In genomic region chr16:75038036-75038959, GRCh38 we compare ENCODE assay signal across 21 cellular contexts. TPM values are rescaled to one million over a fixed set of nuclear protein-coding genes. Genes with fewer than 3 reads are reported as not detected.
DNase-seq lines count a peak whose midpoint lies in the region; ATAC-seq, FAIRE-seq and TF ChIP-seq lines count a peak whose summit lies in the region.
"Had no signal": no experiment of that assay in that cellular context is flagged by ENCODE, and none has a peak within 500 bp of the region (broad histone marks: within the 10 kb centered on the region; RNA-seq: fewer than 3 reads in every experiment).

No MANE protein-coding gene starts in this region.

- H3K27me3 ChIP-seq in K562 (ENCODE audit: control insufficient read depth in 2 of 2, insufficient read depth in 2 of 2, low read length in 2 of 2) (no peaks in the 10 kb centered on the region), osteoblast (ENCODE audit: insufficient read depth, low read length) (no peaks in the 10 kb centered on the region), mesendoderm (ENCODE audit: insufficient read depth, low read length, poor library complexity) (no peaks in the 10 kb centered on the region)
- H3K27me3 ChIP-seq: heart left ventricle, SJCRH30, upper lobe of right lung had no signal

- H4K20me1 ChIP-seq in K562 (replicated peaks; ENCODE audit: control insufficient read depth, insufficient read depth, low read length) (no peaks in the 10 kb centered on the region), osteoblast (ENCODE audit: insufficient read depth, low read length) (peaks cover 7% of the 10 kb centered on the region)

- CTCF ChIA-PET in K562 (lab: Yijun Ruan, JAX; ENCODE audit: low intra/inter-chr PET ratio), result no interaction called here

- H3K56ac ChIP-seq in mesendoderm (ENCODE audit: low read length), result no peak overlapping the region

- no peak overlapping the region for H4K5ac ChIP-seq in mesendoderm (ENCODE audit: low read length)

- in situ Hi-C loops in K562 (cut with MboI), result no loop called here

- peak overlapping the region; percentile 20 for H2AFZ ChIP-seq in K562 (ENCODE audit: low read depth, low read length)
- no peak overlapping the region for H2AFZ ChIP-seq in osteoblast (ENCODE audit: low read length)

- H3K4ac ChIP-seq in mesendoderm (ENCODE audit: low read depth, low read length), result no peak overlapping the region

- H3K4me2 ChIP-seq in K562 (ENCODE audit: insufficient read depth, low read length) (peak overlapping the region; percentile 61), osteoblast (ENCODE audit: insufficient read depth, low read length) (peak overlapping the region; percentile 29), mesendoderm (ENCODE audit: low read length) (no peak overlapping the region)

- ATAC-seq in K562, result peak; percentile 44
- no peak for ATAC-seq in stimulated activated naive CD8-positive, alpha-beta T cell treated with anti-CD3 and anti-CD28 coated beads, Interleukin-15, Interleukin-2, amounts not matched to agents 100 U/mL and 50 U/mL, for 24 hours
- ATAC-seq: heart left ventricle, sciatic nerve, upper lobe of right lung had no signal

- peak overlapping the region; percentile 65 for H3K27ac ChIP-seq in K562 (ENCODE audit: extremely low read depth, low read depth, low read length)
- peak overlapping the region; percentile 48 for H3K27ac ChIP-seq in osteoblast (ENCODE audit: low read depth, low read length)
- H3K27ac ChIP-seq in mesendoderm (ENCODE audit: low read depth, low read length), result no peak overlapping the region
- H3K27ac ChIP-seq: SJCRH30, upper lobe of right lung had no signal

- TF ChIP-seq EP300 in K562 (IDR thresholded peaks at IDR 0.05; ENCODE audit: low read length), result no peak

- intact Hi-C loops in K562 (cut with micrococcal nuclease), result no loop called here

- H3K36me3 ChIP-seq in K562 (ENCODE audit: control insufficient read depth, insufficient read depth, low read length) (peaks cover 4% of the 10 kb centered on the region; the same call in 1 of the 3 replicates), osteoblast (ENCODE audit: insufficient read depth, low read length) (no peaks in the 10 kb centered on the region), mesendoderm (ENCODE audit: control insufficient read depth, insufficient read depth, low read length) (no peaks in the 10 kb centered on the region)
- H3K36me3 ChIP-seq: heart left ventricle, SJCRH30, upper lobe of right lung had no signal

- H3K23ac ChIP-seq in mesendoderm (ENCODE audit: low read length), result no peak overlapping the region

- peaks cover 19% of the 10 kb centered on the region for H3K79me1 ChIP-seq in mesendoderm (ENCODE audit: low read length)

- H3K4me1 ChIP-seq in K562 (replicated peaks in 1 of 2; ENCODE audit: control insufficient read depth in 2 of 2, insufficient read depth in 2 of 2, low read length in 2 of 2) (peaks cover 9 to 39% of the 10 kb centered on the region in 2 experiments; a peak in 4 of 5 replicates), osteoblast (ENCODE audit: insufficient read depth, low read length) (peaks cover 3% of the 10 kb centered on the region), mesendoderm (ENCODE audit: control insufficient read depth, low read depth, low read length) (no peaks in the 10 kb centered on the region)

- H3K79me2 ChIP-seq in K562 (ENCODE audit: control insufficient read depth, insufficient read depth, low read length) (peaks cover 91% of the 10 kb centered on the region), osteoblast (ENCODE audit: insufficient read depth, low read length) (peaks cover 56% of the 10 kb centered on the region), mesendoderm (ENCODE audit: control insufficient read depth, insufficient read depth, low read length) (peaks cover 23% of the 10 kb centered on the region)

- no peak overlapping the region for H4K8ac ChIP-seq in mesendoderm (ENCODE audit: low read depth, low read length)

- FAIRE-seq in K562 (lab: Jason Lieb, UNC), result no peak
- FAIRE-seq: GM12892 had no signal

- H2BK15ac ChIP-seq in mesendoderm (replicated peaks; ENCODE audit: low read depth), result no peak overlapping the region

- H3K18ac ChIP-seq in mesendoderm (ENCODE audit: low read length), result no peak overlapping the region

- POLR2A ChIA-PET in K562 (lab: Yijun Ruan, JAX), result interaction anchor here (0.6 to 2.2 kb wide), 8 partner anchors 11 to 628 kb away, joined by 3 to 8 read pairs (median 4); no protein-coding TSS in a partner anchor

- DNase-seq in NOMO-1 (lab: John Stamatoyannopoulos, UW; ENCODE audit: unreplicated experiment in 2 of 2), result peak; percentile 14 to 38
- no peak for DNase-seq in NOMO-1 treated with dmso at 0.1 percent for 144 hours (lab: John Stamatoyannopoulos, UW; ENCODE audit: unreplicated experiment)
- peak; percentile 91 for DNase-seq in OCI-M1 (lab: John Stamatoyannopoulos, UW)
- DNase-seq in K562 (ENCODE audit: extremely low read depth in 1 of 4, low spot score in 3 of 4), result peak; percentile 22 to 51 (median 34)
- DNase-seq in osteoblast (ENCODE audit: insufficient read length, low spot score, missing footprints), result peak; percentile 53
- DNase-seq in activated CD8-positive, alpha-beta memory T cell treated with anti-CD3 and anti-CD28 coated beads, Interleukin-2, amount 50 U/mL, for 4 hours, result no peak
- DNase-seq in mesendoderm, result no peak
- no peak for DNase-seq in stimulated activated naive CD8-positive, alpha-beta T cell treated with anti-CD3 and anti-CD28 coated beads, Interleukin-15, Interleukin-2, amounts not matched to agents 100 U/mL and 50 U/mL, for 24 hours
- DNase-seq: 8988T; activated effector memory CD4-positive, alpha-beta T cell treated with Interleukin-2 at 50 U/mL for 16 hours; amniotic stem cell; erythroblast; H7; heart left ventricle; islet precursor cell; NCI-H1417 treated with DMSO at 0.1 percent for 48 hours; occipital lobe; SJCRH30; upper lobe of right lung had no signal

- WGBS in K562 (ENCODE audit: insufficient coverage, low coverage, missing lambda C conversion rate), result 15% methylated on average over 3 of the region's 3 CpGs
- WGBS in mesendoderm (ENCODE audit: extremely low coverage, insufficient coverage, low lambda C conversion rate), result no CpG with 5 or more reads among the region's 3 CpGs

- H2BK120ac ChIP-seq in mesendoderm (ENCODE audit: low read depth, low read length), result no peak overlapping the region

- no peaks in the 10 kb centered on the region for H3K9me1 ChIP-seq in K562 (ENCODE audit: control insufficient read depth, insufficient read depth, low read length)

- H3K9ac ChIP-seq in K562 (ENCODE audit: insufficient read depth in 1 of 2, low read depth in 2 of 2, low read length in 2 of 2), result peak overlapping the region; percentile 36 to 69; a peak in 3 of 4 replicates
- H3K9ac ChIP-seq in mesendoderm (ENCODE audit: low read length), result no peak overlapping the region

- no peak for TF ChIP-seq POLR2A in K562 (conservative IDR thresholded peaks at IDR 0.05)

- no peak for TF ChIP-seq CTCF in K562 (IDR thresholded peaks at IDR 0.05 in 2 of 3, conservative IDR thresholded peaks at IDR 0.05 in 1 of 3; ENCODE audit: insufficient read depth in 2 of 3, low read depth in 1 of 3, low read length in 3 of 3)
- TF ChIP-seq CTCF in osteoblast (IDR thresholded peaks at IDR 0.05; ENCODE audit: extremely low read depth, low read depth, low read length), result no peak

- no TSS peak for BruUV-seq in K562 (replicated peaks; lab: Mats Ljungman, UMichigan)

- no peak overlapping the region for H2BK5ac ChIP-seq in mesendoderm (ENCODE audit: low read length)

- H2AK5ac ChIP-seq in mesendoderm (ENCODE audit: low read length), result no peak overlapping the region

- no peak for TF ChIP-seq RAD21 in K562 (CRISPR knock-in tag; conservative IDR thresholded peaks at IDR 0.05 in 1 of 2, IDR thresholded peaks at IDR 0.05 in 1 of 2)

- no peak overlapping the region for H3K4me3 ChIP-seq in K562
- H3K4me3 ChIP-seq in osteoblast (ENCODE audit: insufficient read depth, low read length), result peak overlapping the region; percentile 2
- H3K4me3 ChIP-seq in mesendoderm (ENCODE audit: low read length), result no peak overlapping the region
- H3K4me3 ChIP-seq: heart left ventricle, SJCRH30, upper lobe of right lung had no signal

- no peaks in the 10 kb centered on the region for H3K9me3 ChIP-seq in K562 (replicated peaks; ENCODE audit: control insufficient read depth, insufficient read depth, low read depth, low read length)
- peaks cover 4% of the 10 kb centered on the region for H3K9me3 ChIP-seq in osteoblast (ENCODE audit: low read depth, low read length)
- H3K9me3 ChIP-seq: SJCRH30 had no signal

RNA-seq across cellular contexts. Expression of gene ZNRF1, which starts 39.5 kb away (rescaled TPM):
- total RNA-seq in K562 (2011; cell fraction: chromatin; rRNA removed; ENCODE audit: low replicate concordance), result 26.9 and 43.7 TPM in 2 replicates
- total RNA-seq in K562 (2011; cell fraction: nucleolus; rRNA removed), result 26.5 and 31.6 TPM in 2 replicates
- 33.2 and 34.4 TPM in 2 replicates for total RNA-seq in K562 (2011; cell fraction: nucleoplasm; rRNA removed)
- total RNA-seq in K562 (2014; rRNA removed) (30.4 and 32.4 TPM in 2 replicates), K562 (2014; rRNA removed; fragmentation: Illumina TruSeq; extraction: Trizol) (10.6 and 15.5 TPM in 2 replicates), K562 (2015; rRNA removed; fragmentation: Illumina TruSeq; extraction: Trizol) (17.2 and 18.8 TPM in 2 replicates), K562 (2021) (35.3 and 37.7 TPM in 2 replicates), osteoblast (19.9 and 20.6 TPM in 2 replicates)
- polyA plus RNA-seq in K562 (2011; rRNA removed) (19.1 and 25.1 TPM in 2 replicates), K562 (2014; fragmentation: Illumina TruSeq; extraction: Trizol) (20.1 and 21.0 TPM in 2 replicates), K562 (2014; fragmentation: Nextera tagmentation; extraction: Ambion mirVana) (10 to 100 TPM in 1 of 2 experiments, 1 to 10 TPM in 1; 9.5 to 20.0 TPM), K562 (2014; rRNA removed) (21.8 and 23.9 TPM in 2 replicates)
- 16.8 and 30.1 TPM in 2 replicates for polyA plus RNA-seq in K562 (2011; cell fraction: cytosol; rRNA removed)
- 43.0 and 43.6 TPM in 2 replicates for polyA plus RNA-seq in K562 (2011; cell fraction: nucleus; rRNA removed)
- polyA plus RNA-seq in K562 (2012), result 24.0 and 31.0 TPM in 2 replicates
- 17.3 and 24.2 TPM in 2 replicates for polyA minus RNA-seq in K562 (2011; rRNA and poly(A)+ RNA removed)
- polyA minus RNA-seq in K562 (2011; cell fraction: cytosol; rRNA and poly(A)+ RNA removed), result 20.2 and 22.4 TPM in 2 replicates
- polyA minus RNA-seq in K562 (2011; cell fraction: nucleus; rRNA and poly(A)+ RNA removed), result 21.8 and 24.4 TPM in 2 replicates
- 51.7 TPM for polyA plus RNA-seq in mesendoderm (2013, experiment 1 of 2)
- 50.6 TPM for polyA plus RNA-seq in mesendoderm (2013, experiment 2 of 2)

RNA-seq across cellular contexts. Expression of gene WDR59, which starts 53.4 kb away (rescaled TPM):
- total RNA-seq in K562 (2011; cell fraction: chromatin; rRNA removed; ENCODE audit: low replicate concordance), result 271 and 313 TPM in 2 replicates
- total RNA-seq in K562 (2011; cell fraction: nucleolus; rRNA removed), result 146 and 158 TPM in 2 replicates
- 157 and 158 TPM in 2 replicates for total RNA-seq in K562 (2011; cell fraction: nucleoplasm; rRNA removed)
- total RNA-seq in K562 (2014; rRNA removed) (19.6 and 35.1 TPM in 2 replicates), K562 (2014; rRNA removed; fragmentation: Illumina TruSeq; extraction: Trizol) (32.2 and 34.7 TPM in 2 replicates), K562 (2015; rRNA removed; fragmentation: Illumina TruSeq; extraction: Trizol) (20.0 and 28.0 TPM in 2 replicates), K562 (2021) (81.3 and 94.3 TPM in 2 replicates), osteoblast (14.8 and 21.5 TPM in 2 replicates)
- polyA plus RNA-seq in K562 (2011; rRNA removed) (119 and 126 TPM in 2 replicates), K562 (2014; fragmentation: Illumina TruSeq; extraction: Trizol) (47.6 and 59.0 TPM in 2 replicates), K562 (2014; fragmentation: Nextera tagmentation; extraction: Ambion mirVana) (10 to 100 TPM; 12.7 to 16.2 TPM), K562 (2014; rRNA removed) (52.2 and 57.4 TPM in 2 replicates)
- 89.5 and 105 TPM in 2 replicates for polyA plus RNA-seq in K562 (2011; cell fraction: cytosol; rRNA removed)
- 307 and 327 TPM in 2 replicates for polyA plus RNA-seq in K562 (2011; cell fraction: nucleus; rRNA removed)
- polyA plus RNA-seq in K562 (2012), result 42.5 and 56.4 TPM in 2 replicates
- polyA minus RNA-seq in K562 (2011; rRNA and poly(A)+ RNA removed), result 114 and 147 TPM in 2 replicates
- polyA minus RNA-seq in K562 (2011; cell fraction: cytosol; rRNA and poly(A)+ RNA removed), result 38.2 and 42.9 TPM in 2 replicates
- 63.0 and 94.5 TPM in 2 replicates for polyA minus RNA-seq in K562 (2011; cell fraction: nucleus; rRNA and poly(A)+ RNA removed)
- polyA plus RNA-seq in mesendoderm (2013, experiment 1 of 2), result 31.4 TPM
- 32.9 TPM for polyA plus RNA-seq in mesendoderm (2013, experiment 2 of 2)

Comparison
In these comparisons a context has a peak if more than half of its experiments do, and no peak if none do; other contexts are left out.
1. DNase-seq: peak in NOMO-1 (2 of 2), OCI-M1 (single experiment), K562 (4 of 4) and osteoblast (single experiment); none in NOMO-1 treated with dmso at 0.1 percent for 144 hours (single experiment), activated CD8-positive, alpha-beta memory T cell treated with anti-CD3 and anti-CD28 coated beads, Interleukin-2, amount 50 U/mL, for 4 hours (single experiment), mesendoderm (single experiment) and stimulated activated naive CD8-positive, alpha-beta T cell treated with anti-CD3 and anti-CD28 coated beads, Interleukin-15, Interleukin-2, amounts not matched to agents 100 U/mL and 50 U/mL, for 24 hours (single experiment).